Comparison of ENCODE assay signal across 11 cellular contexts in the genomic region with DNA sequence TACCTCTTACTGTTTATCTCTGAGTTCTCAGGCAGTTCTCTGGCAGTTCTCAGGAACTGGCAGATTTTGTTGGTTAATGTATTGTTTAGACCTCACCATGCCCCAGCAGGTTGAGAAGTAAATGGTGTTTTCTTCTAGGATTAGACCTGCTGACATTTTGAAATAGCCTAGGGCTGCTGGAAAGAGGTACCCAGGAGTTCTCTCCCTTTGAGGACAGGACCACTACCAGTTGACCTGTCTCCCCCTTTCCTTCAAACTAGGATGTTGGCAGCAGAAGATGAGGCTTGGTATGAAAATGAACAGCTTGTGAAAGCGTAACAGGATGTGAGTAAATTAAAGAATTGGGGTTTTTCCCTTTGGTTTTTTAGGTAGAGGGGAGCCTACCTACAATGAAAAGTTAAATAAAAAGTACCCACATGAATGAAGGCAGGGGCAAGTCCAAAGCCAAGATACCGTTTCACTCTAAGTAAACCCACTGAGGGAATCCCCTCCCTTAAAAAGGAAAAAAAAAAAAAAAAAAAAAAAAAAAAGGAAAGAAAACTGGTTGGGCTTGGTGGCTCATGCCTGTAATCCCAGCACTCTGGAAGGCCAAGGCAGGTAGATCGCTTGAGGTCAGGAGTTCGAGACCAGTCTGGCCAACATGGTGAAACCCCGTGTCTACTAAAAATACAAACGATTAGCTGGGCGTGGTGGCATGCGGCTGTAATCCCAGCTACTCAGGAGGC.
DNase-seq lines count a peak whose midpoint lies in the region; ATAC-seq and TF ChIP-seq lines count a peak whose summit lies in the region.
"Had no signal": no experiment of that assay in that cellular context is flagged by ENCODE, and none has a peak within 500 bp of the region (broad histone marks: within the 10 kb centered on the region; RNA-seq: fewer than 3 reads in every experiment).

No MANE protein-coding gene starts in this region.

- no peaks in the 10 kb centered on the region for H3K27me3 ChIP-seq in right lobe of liver

- H3K9me3 Mint-ChIP-seq in activated CD4-positive, alpha-beta T cell treated with anti-CD3 and anti-CD28 coated beads for 36 hours (ENCODE audit: low read depth): no peaks in the 10 kb centered on the region
- no peaks in the 10 kb centered on the region for H3K9me3 Mint-ChIP-seq in T-cell

- no peak for TF ChIP-seq POLR2A in right lobe of liver (IDR thresholded peaks at IDR 0.05)

- no peaks in the 10 kb centered on the region for H3K4me1 ChIP-seq in right lobe of liver

- ATAC-seq in activated CD4-positive, alpha-beta T cell treated with anti-CD3 and anti-CD28 coated beads for 36 hours: peak; percentile 70
- ATAC-seq in HG02798 (IDR thresholded peaks at IDR 0.05; ENCODE audit: poor library complexity, unreplicated experiment) (peak; percentile 77), T-cell (replicated peaks in 1 of 4) (peak; percentile 71 to 84 (median 76)), right lobe of liver (no peak)
- ATAC-seq: SK-N-SH treated with all-trans-retinoic acid at 6 μM for 48 hours had no signal

- CTCF ChIA-PET in activated CD4-positive, alpha-beta T cell treated with anti-CD3 and anti-CD28 coated beads for 36 hours (lab: Charles Lee): interaction anchor here (0.7 to 2.8 kb wide), 10 partner anchors 10 to 225 kb away, joined by 3 to 9 read pairs (median 4); no protein-coding TSS in a partner anchor
- CTCF ChIA-PET in T-cell (lab: Charles Lee): interaction anchor here in 1 of 2 donors (0.6 to 1.3 kb wide), 3 partner anchors 15 to 910 kb away, joined by 3 to 4 read pairs (median 3); no protein-coding TSS in a partner anchor

- whole genome bisulfite sequencing in right lobe of liver (ENCODE audit: insufficient coverage, low coverage, low lambda C conversion rate, missing lambda C conversion rate): 87% methylated on average over 8 of the region's 8 CpGs

- H3K4me1 Mint-ChIP-seq in activated CD4-positive, alpha-beta T cell treated with anti-CD3 and anti-CD28 coated beads for 36 hours: peaks cover 52% of the 10 kb centered on the region
- peaks cover 23 to 44% (median 32%) of the 10 kb centered on the region in 3 donors for H3K4me1 Mint-ChIP-seq in T-cell

- peak overlapping the region; percentile 28 for H3K4me3 Mint-ChIP-seq in activated CD4-positive, alpha-beta T cell treated with anti-CD3 and anti-CD28 coated beads for 36 hours
- H3K4me3 Mint-ChIP-seq in T-cell: peak overlapping the region; percentile 29 to 62 (median 47)

- POLR2A ChIA-PET in activated CD4-positive, alpha-beta T cell treated with anti-CD3 and anti-CD28 coated beads for 36 hours (lab: Charles Lee): interaction anchor here (0.6 to 1.4 kb wide), 8 partner anchors 18 to 1117 kb away, joined by 3 to 10 read pairs (median 3); no protein-coding TSS in a partner anchor
- POLR2A ChIA-PET in T-cell (lab: Charles Lee): interaction anchor here in 1 of 2 donors (0.6 to 2.9 kb wide), 6 partner anchors 26 to 235 kb away, joined by 3 to 23 read pairs (median 4); no protein-coding TSS in a partner anchor

- H3K27ac ChIP-seq in right lobe of liver: no peak overlapping the region
- H3K27ac ChIP-seq: HL-60 had no signal

- intact Hi-C loops in activated CD4-positive, alpha-beta T cell treated with anti-CD3 and anti-CD28 coated beads for 36 hours (cut with DNase I, micrococcal nuclease): loop anchor here (1.0 to 10.0 kb wide), 13 partner anchors 18 to 778 kb away; no protein-coding TSS in a partner anchor
- intact Hi-C loops in right lobe of liver (cut with DNase I): no loop called here

- H3K4me3 ChIP-seq in right lobe of liver: no peak overlapping the region

- DNase-seq in activated CD4-positive, alpha-beta T cell treated with anti-CD3 and anti-CD28 coated beads for 36 hours: peak; percentile 45
- no peak for DNase-seq in activated CD4-positive, alpha-beta T cell treated with anti-CD3 and anti-CD28 coated beads for 1 hour
- peak in 9 of 34 experiments; percentile 1 to 41 (median 16) for DNase-seq in T-cell
- DNase-seq in stimulated activated CD4-positive, alpha-beta T cell treated with anti-CD3 and anti-CD28 coated beads, Interleukin-4, amount 100 ng/mL, for 24 hours: peak; percentile 25
- DNase-seq in right lobe of liver: no peak
- no peak for DNase-seq in NCI-H1694 (lab: John Stamatoyannopoulos, UW)
- no peak for DNase-seq in inferior parietal cortex (ENCODE audit: extremely low spot score)
- DNase-seq: cerebellar nuclear complex had no signal

- H3K27me3 Mint-ChIP-seq in activated CD4-positive, alpha-beta T cell treated with anti-CD3 and anti-CD28 coated beads for 36 hours: peaks cover 2% of the 10 kb centered on the region
- H3K27me3 Mint-ChIP-seq in T-cell: no peaks in the 10 kb centered on the region

- peak overlapping the region; percentile 86 for H3K27ac Mint-ChIP-seq in activated CD4-positive, alpha-beta T cell treated with anti-CD3 and anti-CD28 coated beads for 36 hours
- H3K27ac Mint-ChIP-seq in T-cell: peak overlapping the region; percentile 85 to 87

- no peaks in the 10 kb centered on the region for H3K36me3 ChIP-seq in right lobe of liver

- H3K36me3 Mint-ChIP-seq in activated CD4-positive, alpha-beta T cell treated with anti-CD3 and anti-CD28 coated beads for 36 hours (ENCODE audit: low read depth): no peaks in the 10 kb centered on the region
- H3K36me3 Mint-ChIP-seq in T-cell: no peaks in the 10 kb centered on the region

- TF ChIP-seq CTCF in right lobe of liver (IDR thresholded peaks at IDR 0.05): no peak

- no peaks in the 10 kb centered on the region for H3K9me3 ChIP-seq in right lobe of liver

Comparison
In these comparisons a context has a peak if more than half of its experiments do, and no peak if none do; other contexts are left out.
1. DNase-seq: peak in activated CD4-positive, alpha-beta T cell treated with anti-CD3 and anti-CD28 coated beads for 36 hours (single experiment) and stimulated activated CD4-positive, alpha-beta T cell treated with anti-CD3 and anti-CD28 coated beads, Interleukin-4, amount 100 ng/mL, for 24 hours (single experiment); none in activated CD4-positive, alpha-beta T cell treated with anti-CD3 and anti-CD28 coated beads for 1 hour (single experiment), right lobe of liver (0 of 3), NCI-H1694 (single experiment) and inferior parietal cortex (single experiment).
2. ATAC-seq: peak in activated CD4-positive, alpha-beta T cell treated with anti-CD3 and anti-CD28 coated beads for 36 hours (single experiment), HG02798 (single experiment) and T-cell (4 of 4); none in right lobe of liver (0 of 4).
3. intact Hi-C loops: an anchor here in activated CD4-positive, alpha-beta T cell treated with anti-CD3 and anti-CD28 coated beads for 36 hours (1.0 to 10.0 kb wide); none called in right lobe of liver.